10 cellular contexts compared by ENCODE assay signal in genomic region chr5:159826351-159827222, GRCh38.
DNase-seq lines count a peak whose midpoint lies in the region; ATAC-seq, FAIRE-seq and TF ChIP-seq lines count a peak whose summit lies in the region.
"Had no signal": no experiment of that assay in that cellular context is flagged by ENCODE, and none has a peak within 500 bp of the region (broad histone marks: within the 10 kb centered on the region; RNA-seq: fewer than 3 reads in every experiment).

No MANE protein-coding gene starts in this region.

- no peak overlapping the region for H3K18ac ChIP-seq in H1 (ENCODE audit: extremely low read depth, low read length)

- no peak overlapping the region for H3K14ac ChIP-seq in H1 (ENCODE audit: insufficient read length)

- no peak for TF ChIP-seq POLR2A in H1 (IDR thresholded peaks at IDR 0.05; ENCODE audit: control extremely low read depth in 1 of 2, low read depth in 2 of 2, low read length in 2 of 2)

- H3K23ac ChIP-seq in H1 (ENCODE audit: insufficient read length), result no peak overlapping the region

- TF ChIP-seq CTCF in H1 (IDR thresholded peaks at IDR 0.05; ENCODE audit: control extremely low read depth in 1 of 3, insufficient read depth in 1 of 3, low read depth in 1 of 3, low read length in 3 of 3), result no peak
- no peak for TF ChIP-seq CTCF in smooth muscle cell (IDR thresholded peaks at IDR 0.05; ENCODE audit: borderline replicate concordance, insufficient read depth, poor library complexity, severe bottlenecking)

- peak; percentile 95 for ATAC-seq in GM18498 (IDR thresholded peaks at IDR 0.05; ENCODE audit: unreplicated experiment)
- peak; percentile 96 for ATAC-seq in GM21825 (IDR thresholded peaks at IDR 0.05; ENCODE audit: unreplicated experiment)

- TF ChIP-seq RAD21 in Ishikawa (IDR thresholded peaks at IDR 0.05; ENCODE audit: low read depth), result peak; percentile 31; the same call in 1 of the 2 replicates
- no peak for TF ChIP-seq RAD21 in H1 (IDR thresholded peaks at IDR 0.05 in 1 of 2, conservative IDR thresholded peaks at IDR 0.05 in 1 of 2; ENCODE audit: low read depth in 2 of 2, low read length in 2 of 2)

- no peak overlapping the region for H4K5ac ChIP-seq in H1 (ENCODE audit: insufficient read length, low read depth, low read length)

- no peaks in the 10 kb centered on the region for H3F3A ChIP-seq in smooth muscle cell (ENCODE audit: low read depth)

- no peak overlapping the region for H2BK15ac ChIP-seq in H1 (ENCODE audit: low read length)

- no peaks in the 10 kb centered on the region for H3K23me2 ChIP-seq in H1 (ENCODE audit: low read depth, low read length)

- no peak overlapping the region; the same call in 1 of the 2 replicates for H2BK20ac ChIP-seq in H1 (ENCODE audit: low read length)

- no peaks in the 10 kb centered on the region for H3K79me1 ChIP-seq in H1 (ENCODE audit: low read depth, low read length)

- H3K4me2 ChIP-seq in H1 (ENCODE audit: insufficient read depth in 1 of 2, low read depth in 2 of 2, low read length in 2 of 2), result no peak overlapping the region
- no peak overlapping the region for H3K4me2 ChIP-seq in smooth muscle cell
- H3K4me2 ChIP-seq: KMS-11 had no signal

- DNase-seq in H1 (ENCODE audit: low read depth in 1 of 2, low spot score in 2 of 2), result no peak
- no peak for DNase-seq in smooth muscle cell (lab: John Stamatoyannopoulos, UW; ENCODE audit: unreplicated experiment)
- DNase-seq in NCI-H2227 (lab: John Stamatoyannopoulos, UW; ENCODE audit: unreplicated experiment), result no peak
- no peak for DNase-seq in NCI-H128 (lab: John Stamatoyannopoulos, UW; ENCODE audit: unreplicated experiment)
- no peak for DNase-seq in SIG-M5 treated with dmso at 0.1 percent for 504 hours (lab: John Stamatoyannopoulos, UW; ENCODE audit: unreplicated experiment)

- H3K9me3 ChIP-seq in H1 (ENCODE audit: insufficient read depth in 2 of 2, low read depth in 1 of 2, low read length in 1 of 2), result no peaks in the 10 kb centered on the region
- no peaks in the 10 kb centered on the region for H3K9me3 ChIP-seq in smooth muscle cell (replicated peaks; ENCODE audit: low read depth)

- no peak overlapping the region for H3K9ac ChIP-seq in H1 (replicated peaks in 1 of 4; ENCODE audit: extremely low read depth in 1 of 4, low read depth in 3 of 4, low read length in 3 of 4)
- H3K9ac ChIP-seq in smooth muscle cell (ENCODE audit: low read depth), result no peak overlapping the region
- H3K9ac ChIP-seq: KMS-11 had no signal

- H2BK120ac ChIP-seq in H1 (replicated peaks; ENCODE audit: low read depth, low read length), result no peak overlapping the region

- H3K4me1 ChIP-seq in H1 (replicated peaks in 1 of 4; ENCODE audit: control insufficient read depth in 3 of 4, insufficient read depth in 4 of 4, low read length in 3 of 4), result 0 out of 7 replicates have a peak, but pooled peaks cover 0 to 2% (median 0%) of the 10 kb centered on the region in 4 experiments
- no peaks in the 10 kb centered on the region for H3K4me1 ChIP-seq in smooth muscle cell (ENCODE audit: low read depth)

- H3K4me3 ChIP-seq in H1 (ENCODE audit: extremely low read depth in 1 of 4, insufficient read depth in 2 of 4, low read depth in 3 of 4, low read length in 4 of 4) (no peak overlapping the region), smooth muscle cell (no peak overlapping the region)

- TF ChIP-seq EP300 in Ishikawa (IDR thresholded peaks at IDR 0.05; ENCODE audit: borderline replicate concordance) (peak; percentile 97), H1 (IDR thresholded peaks at IDR 0.05; ENCODE audit: borderline replicate concordance in 1 of 2, low read depth in 2 of 2, low read length in 2 of 2) (no peak)

- CTCF ChIA-PET in H1 (lab: Charles Lee; ENCODE audit: partially characterized antibody), result interaction anchor here (0.9 to 1.2 kb wide), 2 partner anchors 9 to 12 kb away, joined by 3 read pairs; no protein-coding TSS in a partner anchor

- no peak overlapping the region for H2AK5ac ChIP-seq in H1 (ENCODE audit: low read depth, low read length)

- H2BK12ac ChIP-seq in H1 (ENCODE audit: low read depth, low read length), result no peak overlapping the region

- H3K4ac ChIP-seq in H1 (replicated peaks; ENCODE audit: insufficient read length, low read depth, low read length), result no peak overlapping the region

- H3K79me2 ChIP-seq in H1 (ENCODE audit: control insufficient read depth in 1 of 2, insufficient read depth in 2 of 2, low read length in 2 of 2) (no peaks in the 10 kb centered on the region), smooth muscle cell (ENCODE audit: low read depth) (no peaks in the 10 kb centered on the region)

- H3K56ac ChIP-seq in H1 (replicated peaks; ENCODE audit: insufficient read length, low read depth, low read length), result no peak overlapping the region

- no peak overlapping the region for H4K91ac ChIP-seq in H1 (replicated peaks; ENCODE audit: insufficient read length, low read length)

- H4K8ac ChIP-seq in H1 (ENCODE audit: extremely low read depth, insufficient read depth, low read length), result no peak overlapping the region

- no peaks in the 10 kb centered on the region for H3K36me3 ChIP-seq in H1 (ENCODE audit: control insufficient read depth in 2 of 4, insufficient read depth in 4 of 4, low read length in 3 of 4)
- no peaks in the 10 kb centered on the region for H3K36me3 ChIP-seq in smooth muscle cell (ENCODE audit: low read depth)

- POLR2A ChIA-PET in H1 (lab: Charles Lee; ENCODE audit: partially characterized antibody), result no interaction called here

- no peaks in the 10 kb centered on the region for H4K20me1 ChIP-seq in H1 (replicated peaks in 1 of 2; ENCODE audit: control insufficient read depth in 1 of 2, insufficient read depth in 2 of 2, low read length in 2 of 2)
- no peaks in the 10 kb centered on the region for H4K20me1 ChIP-seq in smooth muscle cell (ENCODE audit: low read depth)

- H3K27ac ChIP-seq in H1 (ENCODE audit: low read depth, low read length) (no peak overlapping the region), smooth muscle cell (ENCODE audit: low read depth) (peak overlapping the region; percentile 58)
- H3K27ac ChIP-seq: KMS-11 had no signal

- no peak for FAIRE-seq in H1 (lab: Jason Lieb, UNC)
- FAIRE-seq: endothelial cell of umbilical vein had no signal

- 78% methylated on average over 5 of the region's 5 CpGs; no CpG with 5 or more reads in 1 of the 2 experiments for WGBS in H1 (ENCODE audit: extremely low coverage in 1 of 2, insufficient coverage in 1 of 2, insufficient read length in 1 of 2, insufficient replicate concordance in 2 of 2, low coverage in 1 of 2, low lambda C conversion rate in 2 of 2, missing lambda C conversion rate in 1 of 2), 2 experiments
- 75% methylated on average over 5 of the region's 5 CpGs for WGBS in smooth muscle cell (ENCODE audit: low lambda C conversion rate)

- H2AFZ ChIP-seq in H1 (ENCODE audit: low read length) (0 out of 2 replicates have a peak overlapping the region, but pooled peaks have one; percentile 9), smooth muscle cell (ENCODE audit: low read depth) (no peak overlapping the region)

- no peak overlapping the region for H2BK5ac ChIP-seq in H1 (ENCODE audit: low read depth, low read length)

- H3K27me3 ChIP-seq in H1 (replicated peaks in 1 of 4; ENCODE audit: control insufficient read depth in 3 of 4, extremely low read depth in 1 of 4, insufficient read depth in 3 of 4, low read length in 3 of 4), result no peaks in the 10 kb centered on the region
- peaks cover 12% of the 10 kb centered on the region for H3K27me3 ChIP-seq in smooth muscle cell (ENCODE audit: low read depth)

TF ChIP-seq in Ishikawa, 13 proteins besides CTCF, POLR2A, EP300 and RAD21:
- TF ChIP-seq FOXM1 (IDR thresholded peaks at IDR 0.05; ENCODE audit: borderline replicate concordance, low read depth), result peak; percentile 95
- TF ChIP-seq, protein P1, sequence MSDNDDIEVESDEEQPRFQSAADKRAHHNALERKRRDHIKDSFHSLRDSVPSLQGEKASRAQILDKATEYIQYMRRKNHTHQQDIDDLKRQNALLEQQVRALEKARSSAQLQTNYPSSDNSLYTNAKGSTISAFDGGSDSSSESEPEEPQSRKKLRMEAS (IDR thresholded peaks at IDR 0.05), result peak; percentile 68
- TF ChIP-seq CEBPB (IDR thresholded peaks at IDR 0.05), result peak; percentile 22
- TF ChIP-seq TCF12 (IDR thresholded peaks at IDR 0.05; ENCODE audit: low read depth), result peak; percentile 99
- TF ChIP-seq YY1 (IDR thresholded peaks at IDR 0.05; ENCODE audit: low read depth), result 0 out of 2 replicates have a peak, but pooled peaks have one; percentile 30
- no peak for TF ChIP-seq ZBTB7A (IDR thresholded peaks at IDR 0.05; ENCODE audit: low read depth)
- TF ChIP-seq EGR1 (IDR thresholded peaks at IDR 0.05), result no peak
- peak; percentile 98 for TF ChIP-seq NFIC (IDR thresholded peaks at IDR 0.05)
- TF ChIP-seq TEAD4 (IDR thresholded peaks at IDR 0.05), result peak; percentile 93

TF ChIP-seq in H1, 55 proteins besides CTCF, POLR2A, EP300 and RAD21:
- no peak for TF ChIP-seq ZNF274 (IDR thresholded peaks at IDR 0.05; ENCODE audit: borderline replicate concordance, extremely low read depth, low read length)
- TF ChIP-seq CBX5 (IDR thresholded peaks at IDR 0.05; ENCODE audit: low read depth, low read length), result no peak
- TF ChIP-seq, protein P2, sequence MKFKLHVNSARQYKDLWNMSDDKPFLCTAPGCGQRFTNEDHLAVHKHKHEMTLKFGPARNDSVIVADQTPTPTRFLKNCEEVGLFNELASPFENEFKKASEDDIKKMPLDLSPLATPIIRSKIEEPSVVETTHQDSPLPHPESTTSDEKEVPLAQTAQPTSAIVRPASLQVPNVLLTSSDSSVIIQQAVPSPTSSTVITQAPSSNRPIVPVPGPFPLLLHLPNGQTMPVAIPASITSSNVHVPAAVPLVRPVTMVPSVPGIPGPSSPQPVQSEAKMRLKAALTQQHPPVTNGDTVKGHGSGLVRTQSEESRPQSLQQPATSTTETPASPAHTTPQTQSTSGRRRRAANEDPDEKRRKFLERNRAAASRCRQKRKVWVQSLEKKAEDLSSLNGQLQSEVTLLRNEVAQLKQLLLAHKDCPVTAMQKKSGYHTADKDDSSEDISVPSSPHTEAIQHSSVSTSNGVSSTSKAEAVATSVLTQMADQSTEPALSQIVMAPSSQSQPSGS (IDR thresholded peaks at IDR 0.05; ENCODE audit: low read length), result no peak
